ENCODE assay signal across 12 cellular contexts in the genomic region with DNA sequence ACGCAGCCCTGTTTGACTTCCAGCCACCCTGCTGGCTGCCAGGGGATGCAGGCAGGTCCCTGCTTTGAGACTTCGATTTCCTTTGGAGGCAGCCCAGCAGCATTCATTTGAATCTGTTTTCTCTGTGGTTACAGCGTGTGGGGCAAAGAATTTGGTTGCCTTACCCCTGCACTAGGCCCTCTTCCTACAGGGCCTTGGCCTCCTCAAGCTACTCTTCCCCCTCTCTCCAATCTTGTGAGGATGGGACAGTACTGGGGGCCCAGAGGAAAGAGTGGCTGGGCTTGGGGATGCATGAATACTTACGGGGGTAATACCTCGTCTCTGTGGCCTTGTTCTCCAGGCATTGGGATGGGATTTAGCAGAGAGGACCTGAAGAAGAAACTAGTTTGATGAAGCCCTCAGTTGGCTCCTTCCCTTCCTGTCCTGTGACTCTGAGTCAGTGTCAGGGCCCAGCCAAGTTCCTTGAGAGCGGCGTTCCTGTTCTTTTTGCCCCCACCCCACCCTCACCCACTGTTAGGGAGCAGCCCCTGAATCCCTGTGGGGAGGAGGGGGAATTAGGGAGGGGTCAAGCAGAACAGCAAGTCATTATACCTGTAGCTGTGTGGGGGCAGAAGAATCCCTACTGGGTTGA. TPM values are rescaled to one million over a fixed set of nuclear protein-coding genes. Genes with fewer than 3 reads are reported as not detected.
A peak's percentile ranks its signal among the peaks of the same experiment; 100 is the strongest.
DNase-seq lines count a peak whose midpoint lies in the region; ATAC-seq and TF ChIP-seq lines count a peak whose summit lies in the region.
"Had no signal": no experiment of that assay in that cellular context is flagged by ENCODE, and none has a peak within 500 bp of the region (broad histone marks: within the 10 kb centered on the region; RNA-seq: fewer than 3 reads in every experiment).

No MANE protein-coding gene starts in this region.

- no peak for ATAC-seq in T-cell (replicated peaks in 1 of 4)
- ATAC-seq: stimulated activated naive CD8-positive, alpha-beta T cell treated with anti-CD3 and anti-CD28 coated beads, Interleukin-15, amount 100 ng/mL, for 72 hours had no signal

- no peak for TF ChIP-seq POLR2A in stomach (IDR thresholded peaks at IDR 0.05)

- no peaks in the 10 kb centered on the region for H3K27me3 Mint-ChIP-seq in MCF 10A (ENCODE audit: insufficient read depth, unreplicated experiment)
- H3K27me3 Mint-ChIP-seq in T-cell = peaks cover 0 to 2% of the 10 kb centered on the region in 2 donors
- peaks cover 4% of the 10 kb centered on the region for H3K27me3 Mint-ChIP-seq in glutamatergic neuron (ENCODE audit: unreplicated experiment)

- H3K4me3 Mint-ChIP-seq in MCF 10A (ENCODE audit: unreplicated experiment) = peak overlapping the region; percentile 29
- H3K4me3 Mint-ChIP-seq in T-cell = no peak overlapping the region
- H3K4me3 Mint-ChIP-seq in glutamatergic neuron (ENCODE audit: unreplicated experiment) = no peak overlapping the region
- H3K4me3 Mint-ChIP-seq: stimulated activated naive CD8-positive, alpha-beta T cell treated with anti-CD3 and anti-CD28 coated beads, Interleukin-15, amount 100 ng/mL, for 72 hours had no signal

- H3K9me3 Mint-ChIP-seq in MCF 10A (ENCODE audit: unreplicated experiment) = no peaks in the 10 kb centered on the region
- no peaks in the 10 kb centered on the region for H3K9me3 Mint-ChIP-seq in T-cell
- peaks cover under 1% of the 10 kb centered on the region for H3K9me3 Mint-ChIP-seq in glutamatergic neuron (ENCODE audit: unreplicated experiment)
- H3K9me3 Mint-ChIP-seq: stimulated activated naive CD8-positive, alpha-beta T cell treated with anti-CD3 and anti-CD28 coated beads, Interleukin-15, amount 100 ng/mL, for 72 hours had no signal

- CTCF ChIA-PET in MCF 10A (lab: Yijun Ruan, JAX) (interaction anchor here (0.5 to 7.1 kb wide), 6 partner anchors 12 to 242 kb away, joined by 3 to 54 read pairs (median 5); a partner anchor contains a TSS), T-cell (lab: Charles Lee) (no interaction called here)

- intact Hi-C loops in MCF 10A (cut with micrococcal nuclease) (loop anchor here (1.0 kb wide), 1 partner anchor 13 kb away; no protein-coding TSS in a partner anchor), stomach (cut with DNase I; ENCODE audit: low total_unique reads) (no loop called here)

- peaks cover 19% of the 10 kb centered on the region for H3K36me3 Mint-ChIP-seq in MCF 10A (ENCODE audit: insufficient read depth, unreplicated experiment)
- H3K36me3 Mint-ChIP-seq in T-cell = peaks cover 6% of the 10 kb centered on the region
- peaks cover 8% of the 10 kb centered on the region for H3K36me3 Mint-ChIP-seq in glutamatergic neuron (ENCODE audit: unreplicated experiment)

- 53 to 84% (median 76%) methylated on average over 7 of the region's 7 CpGs for WGBS in stomach, 5 donors

- DNase-seq in GM03348 (ENCODE audit: low spot score) (peak; percentile 69), MCF 10A (ENCODE audit: unreplicated experiment) (peak; percentile 34), iris pigment epithelial cell (ENCODE audit: low read depth) (peak; percentile 72), stomach (no peak), cerebellar cortex (ENCODE audit: low spot score) (no peak), T-cell (no peak), NOMO-1 (lab: John Stamatoyannopoulos, UW; ENCODE audit: unreplicated experiment in 2 of 2) (no peak), glutamatergic neuron (no peak)
- DNase-seq: effector CD4-positive, alpha-beta T cell; left cardiac atrium; stimulated activated naive CD8-positive, alpha-beta T cell treated with anti-CD3 and anti-CD28 coated beads, Interleukin-15, amount 100 ng/mL, for 72 hours had no signal

- H3K4me1 ChIP-seq in stomach = peaks cover 56 to 78% (median 64%) of the 10 kb centered on the region in 4 donors

- H3K27ac Mint-ChIP-seq in MCF 10A (ENCODE audit: low read depth, unreplicated experiment) = peak overlapping the region; percentile 70
- H3K27ac Mint-ChIP-seq in T-cell = no peak overlapping the region
- H3K27ac Mint-ChIP-seq in glutamatergic neuron (ENCODE audit: unreplicated experiment) = no peak overlapping the region
- H3K27ac Mint-ChIP-seq: stimulated activated naive CD8-positive, alpha-beta T cell treated with anti-CD3 and anti-CD28 coated beads, Interleukin-15, amount 100 ng/mL, for 72 hours had no signal

- H3K27ac ChIP-seq in stomach = peak overlapping the region; percentile 25 to 88 (median 81)

- no peak for TF ChIP-seq EP300 in stomach (IDR thresholded peaks at IDR 0.05)

- H3K4me3 ChIP-seq in stomach = no peak overlapping the region

- no peaks in the 10 kb centered on the region for H3K9me3 ChIP-seq in stomach

- H3K36me3 ChIP-seq in stomach = peaks cover 11 to 42% (median 37%) of the 10 kb centered on the region in 4 donors

- no peaks in the 10 kb centered on the region for H3K27me3 ChIP-seq in stomach

- peaks cover 52% of the 10 kb centered on the region for H3K4me1 Mint-ChIP-seq in MCF 10A (ENCODE audit: insufficient read depth, unreplicated experiment)
- peaks cover under 1 to 2% (median under 1%) of the 10 kb centered on the region in 3 donors for H3K4me1 Mint-ChIP-seq in T-cell
- H3K4me1 Mint-ChIP-seq in glutamatergic neuron (ENCODE audit: low read depth, unreplicated experiment) = peaks cover under 1% of the 10 kb centered on the region

- no TSS peak for BruUV-seq in MCF 10A (replicated peaks; lab: Mats Ljungman, UMichigan)

- POLR2A ChIA-PET in MCF 10A (lab: Yijun Ruan, JAX) (interaction anchor here (1.0 to 4.9 kb wide), 9 partner anchors 12 to 74 kb away, joined by 3 to 34 read pairs (median 8); a partner anchor contains a TSS), T-cell (lab: Charles Lee) (no interaction called here)

- no peak for TF ChIP-seq CTCF in MCF 10A (IDR thresholded peaks at IDR 0.05; ENCODE audit: unreplicated experiment)
- no peak for TF ChIP-seq CTCF in stomach (IDR thresholded peaks at IDR 0.05)
- TF ChIP-seq CTCF in glutamatergic neuron (IDR thresholded peaks at IDR 0.05; ENCODE audit: partially characterized antibody, unreplicated experiment) = no peak

RNA-seq across cellular contexts. Expression of a gene that starts 5.1 kb away (rescaled TPM):
- not detected in 2 replicates for total RNA-seq in MCF 10A (2022)
- not detected for total RNA-seq in stomach
- not detected for polyA plus RNA-seq in stomach
- not detected for total RNA-seq in T-cell
- total RNA-seq in glutamatergic neuron (ENCODE audit: unreplicated experiment) = not detected
- total RNA-seq: left cardiac atrium; T-helper 1 cell treated with Interleukin-12 subunit alpha and Interleukin-12 subunit beta and Interleukin-4 antibody, amounts not matched to agents 30 ng/mL and 1 ng/mL, for 36 hours had no signal

RNA-seq across cellular contexts. Expression of a gene that starts 24.2 kb away (rescaled TPM):
- total RNA-seq in MCF 10A (2022) = 18.9 and 25.3 TPM in 2 replicates
- 100 to 1,000 TPM in 4 of 5 donors, 10 to 100 TPM in 1; 97.8 to 510 (median 129) TPM for total RNA-seq in stomach
- polyA plus RNA-seq in stomach = 10 to 100 TPM; 13.5 to 25.9 (median 13.6) TPM
- total RNA-seq in T-cell = 1 to 10 TPM; 5.9 to 8.1 (median 7.7) TPM
- total RNA-seq in glutamatergic neuron (ENCODE audit: unreplicated experiment) = 125 TPM

RNA-seq across cellular contexts. Expression of a gene that starts 41.4 kb away (rescaled TPM):
- 99.7 and 122 TPM in 2 replicates for total RNA-seq in MCF 10A (2022)
- total RNA-seq in stomach = 100 to 1,000 TPM in 4 of 5 donors, 10 to 100 TPM in 1; 81.9 to 343 (median 209) TPM
- polyA plus RNA-seq in stomach = 100 to 1,000 TPM; 138 to 477 (median 147) TPM
- total RNA-seq in T-cell = 100 to 1,000 TPM; 227 to 348 (median 341) TPM
- total RNA-seq in glutamatergic neuron (ENCODE audit: unreplicated experiment) = 34.4 TPM

Comparison
In these comparisons a context has a peak if more than half of its experiments do, and no peak if none do; other contexts are left out.
1. DNase-seq: peak in GM03348 (single experiment), MCF 10A (single experiment) and iris pigment epithelial cell (single experiment); none in stomach (single experiment), cerebellar cortex (single experiment), T-cell (0 of 34), NOMO-1 (0 of 2) and glutamatergic neuron (single experiment).